In genomic region chr2:144905956-144906355, GRCh38 we compare ENCODE assay signal across 29 cellular contexts.
"Had no signal": no experiment of that assay in that cellular context is flagged by ENCODE, and none has a peak within 500 bp of the region (broad histone marks: within the 10 kb centered on the region; RNA-seq: fewer than 3 reads in every experiment).

No MANE protein-coding gene starts in this region.

- H3K27me3 Mint-ChIP-seq: stimulated activated memory B cell treated with anti-CD40 and anti-IgM and Interleukin-4, amounts not matched to agents 10 μg/mL and 1 μg/mL and 100 μg/mL, for 72 hours; stimulated activated naive CD8-positive, alpha-beta T cell treated with anti-CD3 and anti-CD28 coated beads, Interleukin-15, amount 100 ng/mL, for 72 hours; type B pancreatic cell had no signal

- H3K27me3 ChIP-seq: stomach, suprapubic skin, testis, thyroid gland, tibial artery, tibial nerve, transverse colon, upper lobe of left lung, upper lobe of right lung, uterus, vagina had no signal

- H3K4me1 ChIP-seq: stomach, suprapubic skin, testis, thyroid gland, tibial artery, tibial nerve, transverse colon, upper lobe of left lung, upper lobe of right lung, uterus, vagina had no signal

- H3K27ac Mint-ChIP-seq: stimulated activated effector memory CD8-positive, alpha-beta T cell treated with anti-CD3 and anti-CD28 coated beads, Interleukin-12 subunit alpha, Interleukin-12 subunit beta, amount 100 ng/mL, for 72 hours; stimulated activated memory B cell treated with anti-CD40 and anti-IgM and Interleukin-4, amounts not matched to agents 10 μg/mL and 1 μg/mL and 100 μg/mL, for 72 hours; stimulated activated naive B cell treated with anti-CD40 and anti-IgM and Interleukin-4, amounts not matched to agents 10 μg/mL and 1 μg/mL and 100 μg/mL, for 72 hours; stimulated activated naive CD8-positive, alpha-beta T cell treated with anti-CD3 and anti-CD28 coated beads, Interleukin-15, amount 100 ng/mL, for 72 hours; stimulated activated naive CD8-positive, alpha-beta T cell treated with anti-CD3 and anti-CD28 coated beads, Interleukin-15, Interleukin-2, amounts not matched to agents 100 ng/mL and 50 ng/mL, for 24 hours; type B pancreatic cell had no signal

- H3K36me3 ChIP-seq: stomach, suprapubic skin, thoracic aorta, thyroid gland, tibial artery, tibial nerve, transverse colon, upper lobe of left lung, upper lobe of right lung, uterus, vagina had no signal

- DNase-seq: stimulated activated CD4-positive, alpha-beta T cell treated with anti-CD3 and anti-CD28 coated beads, Interleukin-2, amount 100 ng/mL, for 48 hours; stimulated activated CD4-positive, alpha-beta T cell treated with anti-CD3 and anti-CD28 coated beads, Interleukin-4, amount 100 ng/mL, for 1 hour; stimulated activated CD4-positive, alpha-beta T cell treated with anti-CD3 and anti-CD28 coated beads, Interleukin-4, amount 100 ng/mL, for 24 hours; stimulated activated CD4-positive, alpha-beta T cell treated with anti-CD3 and anti-CD28 coated beads, Interleukin-4, amount 100 ng/mL, for 4 hours; stimulated activated CD8-positive, alpha-beta memory T cell treated with anti-CD3 and anti-CD28 coated beads, Interleukin-4, amount 100 ng/mL, for 48 hours; stimulated activated naive B cell treated with anti-CD40 and anti-IgM and Interleukin-4, amounts not matched to agents 10 μg/mL and 1 μg/mL and 100 μg/mL, for 72 hours; stimulated activated naive CD4-positive, alpha-beta T cell; stimulated activated naive CD4-positive, alpha-beta T cell treated with Interleukin-2 at 50 U/mL for 16 hours; stimulated activated naive CD8-positive, alpha-beta T cell treated with anti-CD3 and anti-CD28 coated beads, Interleukin-15, amount 100 ng/mL, for 72 hours; stimulated activated naive CD8-positive, alpha-beta T cell treated with anti-CD3 and anti-CD28 coated beads, Interleukin-15, Interleukin-2, amounts not matched to agents 100 U/mL and 50 U/mL, for 24 hours; stomach; substantia nigra; testis; thyroid gland; tibial artery; transverse colon; trophoblast cell; upper lobe of left lung; upper lobe of right lung; uterus had no signal

- H3K27ac ChIP-seq: stomach, suprapubic skin, testis, thoracic aorta, thyroid gland, tibial artery, tibial nerve, transverse colon, upper lobe of left lung, upper lobe of right lung, uterus, vagina had no signal

- H3K4me3 ChIP-seq: stomach, suprapubic skin, testis, thoracic aorta, thyroid gland, tibial artery, tibial nerve, transverse colon, upper lobe of left lung, upper lobe of right lung, uterus, vagina had no signal

- FAIRE-seq: urothelium cell line had no signal

- H3K4me1 Mint-ChIP-seq: stimulated activated effector memory CD8-positive, alpha-beta T cell treated with anti-CD3 and anti-CD28 coated beads, Interleukin-12 subunit alpha, Interleukin-12 subunit beta, amount 100 ng/mL, for 72 hours; stimulated activated memory B cell treated with anti-CD40 and anti-IgM and Interleukin-4, amounts not matched to agents 10 μg/mL and 1 μg/mL and 100 μg/mL, for 72 hours; stimulated activated naive B cell treated with anti-CD40 and anti-IgM and Interleukin-4, amounts not matched to agents 10 μg/mL and 1 μg/mL and 100 μg/mL, for 72 hours; stimulated activated naive CD8-positive, alpha-beta T cell treated with anti-CD3 and anti-CD28 coated beads, Interleukin-15, amount 100 ng/mL, for 72 hours had no signal

- H3K36me3 Mint-ChIP-seq: stimulated activated effector memory CD8-positive, alpha-beta T cell treated with anti-CD3 and anti-CD28 coated beads, Interleukin-12 subunit alpha, Interleukin-12 subunit beta, amount 100 ng/mL, for 72 hours; stimulated activated naive B cell treated with anti-CD40 and anti-IgM and Interleukin-4, amounts not matched to agents 10 μg/mL and 1 μg/mL and 100 μg/mL, for 72 hours had no signal

- ATAC-seq: stimulated activated effector memory CD8-positive, alpha-beta T cell treated with anti-CD3 and anti-CD28 coated beads, Interleukin-12 subunit alpha, Interleukin-12 subunit beta, amount 100 ng/mL, for 72 hours; stimulated activated memory B cell treated with anti-CD40 and anti-IgM and Interleukin-4, amounts not matched to agents 10 μg/mL and 1 μg/mL and 100 μg/mL, for 72 hours; stimulated activated naive B cell treated with anti-CD40 and anti-IgM and Interleukin-4, amounts not matched to agents 10 μg/mL and 1 μg/mL and 100 μg/mL, for 72 hours; stimulated activated naive CD8-positive, alpha-beta T cell treated with anti-CD3 and anti-CD28 coated beads, Interleukin-15, amount 100 ng/mL, for 72 hours; stimulated activated naive CD8-positive, alpha-beta T cell treated with anti-CD3 and anti-CD28 coated beads, Interleukin-15, Interleukin-2, amounts not matched to agents 100 U/mL and 50 U/mL, for 24 hours had no signal

- H3K9me3 ChIP-seq: stomach, suprapubic skin, testis, thoracic aorta, thyroid gland, tibial artery, tibial nerve, transverse colon, upper lobe of left lung, upper lobe of right lung, uterus, vagina had no signal

- H3K4me3 Mint-ChIP-seq: stimulated activated effector memory CD8-positive, alpha-beta T cell treated with anti-CD3 and anti-CD28 coated beads, Interleukin-12 subunit alpha, Interleukin-12 subunit beta, amount 100 ng/mL, for 72 hours; stimulated activated memory B cell treated with anti-CD40 and anti-IgM and Interleukin-4, amounts not matched to agents 10 μg/mL and 1 μg/mL and 100 μg/mL, for 72 hours; stimulated activated naive B cell treated with anti-CD40 and anti-IgM and Interleukin-4, amounts not matched to agents 10 μg/mL and 1 μg/mL and 100 μg/mL, for 72 hours; stimulated activated naive CD8-positive, alpha-beta T cell treated with anti-CD3 and anti-CD28 coated beads, Interleukin-15, amount 100 ng/mL, for 72 hours; stimulated activated naive CD8-positive, alpha-beta T cell treated with anti-CD3 and anti-CD28 coated beads, Interleukin-15, Interleukin-2, amounts not matched to agents 100 ng/mL and 50 ng/mL, for 24 hours; type B pancreatic cell had no signal
